Comparison of ENCODE assay signal across 17 cellular contexts in the genomic region with DNA sequence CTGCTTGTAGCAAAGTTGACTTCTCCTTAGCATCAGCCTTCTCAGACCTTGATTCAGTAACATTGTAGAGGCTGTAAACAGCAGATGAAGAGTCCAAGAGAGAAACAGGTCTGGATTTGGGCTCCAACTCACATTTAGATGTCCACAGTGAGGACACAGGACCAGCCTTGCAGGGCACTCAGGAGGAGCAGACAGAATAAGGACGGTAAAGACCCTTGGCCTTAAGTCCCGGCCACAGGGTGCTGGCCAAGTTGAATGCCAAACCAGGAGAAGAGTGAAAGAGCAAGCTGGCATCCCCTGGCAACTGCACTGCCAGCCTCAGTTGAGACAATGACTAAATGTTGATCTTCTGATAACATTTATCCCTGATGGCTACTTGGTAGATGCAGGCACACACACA.
DNase-seq lines count a peak whose midpoint lies in the region; ATAC-seq, FAIRE-seq and TF ChIP-seq lines count a peak whose summit lies in the region.
"Had no signal": no experiment of that assay in that cellular context is flagged by ENCODE, and none has a peak within 500 bp of the region (broad histone marks: within the 10 kb centered on the region; RNA-seq: fewer than 3 reads in every experiment).

No MANE protein-coding gene starts in this region.

- no peak overlapping the region for H3K9ac ChIP-seq in SK-N-SH
- no peak overlapping the region for H3K9ac ChIP-seq in H1 (replicated peaks in 1 of 4; ENCODE audit: extremely low read depth in 1 of 4, low read depth in 3 of 4, low read length in 3 of 4)
- H3K9ac ChIP-seq: BLaER1, GM23248 had no signal

- H2AFZ ChIP-seq in SK-N-SH (ENCODE audit: low read depth) (no peak overlapping the region), H1 (ENCODE audit: low read length) (no peak overlapping the region)
- H2AFZ ChIP-seq: GM23248 had no signal

- DNase-seq in SK-N-SH: peak; percentile 5
- DNase-seq in H1 (ENCODE audit: low read depth in 1 of 2, low spot score in 2 of 2): peak in 1 of 2 experiments; percentile 24
- peak; percentile 7 for DNase-seq in lung (ENCODE audit: low spot score)
- DNase-seq in sigmoid colon: peak; percentile 14
- no peak for DNase-seq in SHP77 treated with DMSO at 0.1 percent for 48 hours (lab: John Stamatoyannopoulos, UW)
- no peak for DNase-seq in heart left ventricle
- DNase-seq: Caco-2; CD8-positive, alpha-beta memory T cell; DMS53; GF-D8; GM23248; H9 had no signal

- H3K9me2 ChIP-seq in SK-N-SH: no peaks in the 10 kb centered on the region

- no peak for TF ChIP-seq EP300 in SK-N-SH (IDR thresholded peaks at IDR 0.05; ENCODE audit: borderline replicate concordance in 1 of 2, low read depth in 1 of 2, low read length in 1 of 2)
- TF ChIP-seq EP300 in H1 (IDR thresholded peaks at IDR 0.05; ENCODE audit: borderline replicate concordance in 1 of 2, low read depth in 2 of 2, low read length in 2 of 2): no peak
- no peak for TF ChIP-seq EP300 in sigmoid colon (IDR thresholded peaks at IDR 0.05)

- no peak for TF ChIP-seq CTCF in SK-N-SH (IDR thresholded peaks at IDR 0.05)
- TF ChIP-seq CTCF in H1 (IDR thresholded peaks at IDR 0.05; ENCODE audit: control extremely low read depth in 1 of 3, insufficient read depth in 1 of 3, low read depth in 1 of 3, low read length in 3 of 3): no peak
- no peak for TF ChIP-seq CTCF in lung (IDR thresholded peaks at IDR 0.05; ENCODE audit: control extremely low read depth, extremely low read depth)
- TF ChIP-seq CTCF in sigmoid colon (IDR thresholded peaks at IDR 0.05): no peak
- no peak for TF ChIP-seq CTCF in heart left ventricle (IDR thresholded peaks at IDR 0.05)

- H3K79me1 ChIP-seq in H1 (ENCODE audit: low read depth, low read length): no peaks in the 10 kb centered on the region

- no peak overlapping the region for H2BK5ac ChIP-seq in H1 (ENCODE audit: low read depth, low read length)

- no peak overlapping the region for H3K18ac ChIP-seq in H1 (ENCODE audit: extremely low read depth, low read length)

- no peak overlapping the region for H4K5ac ChIP-seq in H1 (ENCODE audit: insufficient read length, low read depth, low read length)

- H3K4me3 ChIP-seq in SK-N-SH (ENCODE audit: low read depth in 2 of 2, low read length in 1 of 2): no peak overlapping the region
- no peak overlapping the region for H3K4me3 ChIP-seq in H1 (ENCODE audit: extremely low read depth in 1 of 4, insufficient read depth in 2 of 4, low read depth in 3 of 4, low read length in 4 of 4)
- H3K4me3 ChIP-seq in lung: no peak overlapping the region
- no peak overlapping the region for H3K4me3 ChIP-seq in sigmoid colon
- no peak overlapping the region for H3K4me3 ChIP-seq in heart left ventricle
- H3K4me3 ChIP-seq: BLaER1, GM23248 had no signal

- peak overlapping the region; percentile 49; the same call in 1 of the 2 replicates for H2AK5ac ChIP-seq in H1 (ENCODE audit: low read depth, low read length)

- no peaks in the 10 kb centered on the region for H3K27me3 ChIP-seq in SK-N-SH (ENCODE audit: insufficient read depth)
- H3K27me3 ChIP-seq in H1 (replicated peaks in 1 of 4; ENCODE audit: control insufficient read depth in 3 of 4, extremely low read depth in 1 of 4, insufficient read depth in 3 of 4, low read length in 3 of 4): no peaks in the 10 kb centered on the region
- no peaks in the 10 kb centered on the region for H3K27me3 ChIP-seq in lung (ENCODE audit: control insufficient read depth, insufficient read depth)
- no peaks in the 10 kb centered on the region for H3K27me3 ChIP-seq in sigmoid colon
- no peaks in the 10 kb centered on the region for H3K27me3 ChIP-seq in heart left ventricle

- H3K14ac ChIP-seq in H1 (ENCODE audit: insufficient read length): no peak overlapping the region

- H3K4me2 ChIP-seq in SK-N-SH (no peak overlapping the region), H1 (ENCODE audit: insufficient read depth in 1 of 2, low read depth in 2 of 2, low read length in 2 of 2) (no peak overlapping the region)
- H3K4me2 ChIP-seq: BLaER1 had no signal

- no peaks in the 10 kb centered on the region for H3K9me3 ChIP-seq in SK-N-SH
- peaks cover 3 to 6% of the 10 kb centered on the region in 2 experiments; a peak in 3 of 4 replicates for H3K9me3 ChIP-seq in H1 (ENCODE audit: insufficient read depth in 2 of 2, low read depth in 1 of 2, low read length in 1 of 2)
- no peaks in the 10 kb centered on the region for H3K9me3 ChIP-seq in lung (ENCODE audit: control insufficient read depth in 2 of 2, insufficient read depth in 1 of 2, low read length in 1 of 2)
- H3K9me3 ChIP-seq in sigmoid colon: no peaks in the 10 kb centered on the region
- H3K9me3 ChIP-seq in heart left ventricle: peaks cover 0 to 2% (median 0%) of the 10 kb centered on the region in 12 donors
- H3K9me3 ChIP-seq: BLaER1, Caco-2 had no signal

- peak overlapping the region; percentile 25 for H4K91ac ChIP-seq in H1 (replicated peaks; ENCODE audit: insufficient read length, low read length)

- no peak overlapping the region for H3K23ac ChIP-seq in H1 (ENCODE audit: insufficient read length)

- H3K56ac ChIP-seq in H1 (replicated peaks; ENCODE audit: insufficient read length, low read depth, low read length): no peak overlapping the region

- no peak overlapping the region for H2BK120ac ChIP-seq in H1 (replicated peaks; ENCODE audit: low read depth, low read length)

- peaks cover 4 to 17% of the 10 kb centered on the region in 2 experiments for H3K36me3 ChIP-seq in SK-N-SH (replicated peaks in 1 of 2; ENCODE audit: control insufficient read depth in 1 of 2, insufficient read depth in 2 of 2, low read length in 1 of 2)
- no peaks in the 10 kb centered on the region for H3K36me3 ChIP-seq in H1 (ENCODE audit: control insufficient read depth in 2 of 4, insufficient read depth in 4 of 4, low read length in 3 of 4)
- H3K36me3 ChIP-seq in lung (ENCODE audit: control insufficient read depth in 2 of 2, insufficient read depth in 2 of 2, low read length in 2 of 2): peaks cover 0 to 37% of the 10 kb centered on the region in 2 donors
- peaks cover 17 to 85% (median 33%) of the 10 kb centered on the region in 4 donors for H3K36me3 ChIP-seq in sigmoid colon
- H3K36me3 ChIP-seq in heart left ventricle: peaks cover 0 to 88% (median 32%) of the 10 kb centered on the region in 9 donors
- H3K36me3 ChIP-seq: BLaER1 had no signal

- TF ChIP-seq RAD21 in SK-N-SH (IDR thresholded peaks at IDR 0.05; ENCODE audit: low read length) (no peak), H1 (IDR thresholded peaks at IDR 0.05 in 1 of 2, conservative IDR thresholded peaks at IDR 0.05 in 1 of 2; ENCODE audit: low read depth in 2 of 2, low read length in 2 of 2) (no peak)

- H4K20me1 ChIP-seq in SK-N-SH (ENCODE audit: insufficient read depth): no peaks in the 10 kb centered on the region
- H4K20me1 ChIP-seq in H1 (replicated peaks in 1 of 2; ENCODE audit: control insufficient read depth in 1 of 2, insufficient read depth in 2 of 2, low read length in 2 of 2): no peaks in the 10 kb centered on the region
- H4K20me1 ChIP-seq: BLaER1 had no signal

- no peaks in the 10 kb centered on the region for H3F3A ChIP-seq in SK-N-SH (replicated peaks; ENCODE audit: insufficient read depth)

- no peak overlapping the region for H3K27ac ChIP-seq in SK-N-SH (ENCODE audit: low read depth in 2 of 2, low read length in 1 of 2)
- H3K27ac ChIP-seq in H1 (ENCODE audit: low read depth, low read length): no peak overlapping the region
- H3K27ac ChIP-seq in lung (ENCODE audit: low read depth in 1 of 2, low read length in 1 of 2): no peak overlapping the region
- H3K27ac ChIP-seq in sigmoid colon: no peak overlapping the region
- no peak overlapping the region for H3K27ac ChIP-seq in heart left ventricle
- H3K27ac ChIP-seq: 22Rv1, BLaER1, GM23248 had no signal

- H2BK20ac ChIP-seq in H1 (ENCODE audit: low read length): 0 out of 2 replicates have a peak overlapping the region, but pooled peaks have one; percentile 61

- H3K79me2 ChIP-seq in SK-N-SH (ENCODE audit: insufficient read depth): no peaks in the 10 kb centered on the region
- H3K79me2 ChIP-seq in H1 (ENCODE audit: control insufficient read depth in 1 of 2, insufficient read depth in 2 of 2, low read length in 2 of 2): no peaks in the 10 kb centered on the region

- H4K8ac ChIP-seq in H1 (ENCODE audit: extremely low read depth, insufficient read depth, low read length): no peak overlapping the region

- POLR2A ChIA-PET in SK-N-SH (lab: Yijun Ruan, JAX): no interaction called here
- POLR2A ChIA-PET in H1 (lab: Charles Lee; ENCODE audit: partially characterized antibody): interaction anchor here (1.1 kb wide), 1 partner anchor 12 kb away, joined by 3 read pairs; no protein-coding TSS in a partner anchor

- peaks cover 2% of the 10 kb centered on the region; the same call in 1 of the 2 replicates for H3K23me2 ChIP-seq in H1 (ENCODE audit: low read depth, low read length)

- CTCF ChIA-PET in SK-N-SH (lab: Yijun Ruan, JAX): interaction anchor here (1.2 kb wide), 1 partner anchor 8 kb away, joined by 5 read pairs; no protein-coding TSS in a partner anchor
- CTCF ChIA-PET in H1 (lab: Charles Lee; ENCODE audit: partially characterized antibody): interaction anchor here (0.9 to 2.8 kb wide), 3 partner anchors 8 to 202 kb away, joined by 3 to 18 read pairs (median 3); no protein-coding TSS in a partner anchor

- H2BK12ac ChIP-seq in H1 (ENCODE audit: low read depth, low read length): peak overlapping the region; percentile 50; the same call in 1 of the 2 replicates

- no peak overlapping the region for H2BK15ac ChIP-seq in H1 (ENCODE audit: low read length)

- WGBS in SK-N-SH (ENCODE audit: low lambda C conversion rate): 83% methylated on average over 2 of the region's 2 CpGs
- 89% methylated on average over 2 of the region's 2 CpGs; no CpG with 5 or more reads in 1 of the 2 experiments for WGBS in H1 (ENCODE audit: extremely low coverage in 1 of 2, insufficient coverage in 1 of 2, insufficient read length in 1 of 2, insufficient replicate concordance in 2 of 2, low coverage in 1 of 2, low lambda C conversion rate in 2 of 2, missing lambda C conversion rate in 1 of 2), 2 experiments
- WGBS in lung, 2 donors: 96 to 98% methylated on average over 2 of the region's 2 CpGs
- WGBS in sigmoid colon, 2 donors: 95% methylated on average over 2 of the region's 2 CpGs
- WGBS in heart left ventricle, 4 donors: 90 to 95% (median 92%) methylated on average over 2 of the region's 2 CpGs

- no peak overlapping the region for H3K4ac ChIP-seq in H1 (replicated peaks; ENCODE audit: insufficient read length, low read depth, low read length)

- H3K4me1 ChIP-seq in SK-N-SH (ENCODE audit: control insufficient read depth in 1 of 2, insufficient read depth in 2 of 2, low read depth in 1 of 2, low read length in 1 of 2) (no peaks in the 10 kb centered on the region; a peak in 1 of 4 replicates), H1 (replicated peaks in 1 of 4; ENCODE audit: control insufficient read depth in 3 of 4, insufficient read depth in 4 of 4, low read length in 3 of 4) (peaks cover 0 to under 1% (median under 1%) of the 10 kb centered on the region in 4 experiments; a peak in 3 of 7 replicates), lung (ENCODE audit: control insufficient read depth in 2 of 2, insufficient read depth in 2 of 2, low read length in 2 of 2) (peaks cover 0 to 9% of the 10 kb centered on the region in 2 donors), sigmoid colon (no peaks in the 10 kb centered on the region), heart left ventricle (no peaks in the 10 kb centered on the region)
- H3K4me1 ChIP-seq: Caco-2 had no signal

- no peak for FAIRE-seq in H1 (lab: Jason Lieb, UNC)
- FAIRE-seq: GM18507 had no signal

- TF ChIP-seq POLR2A in H1 (IDR thresholded peaks at IDR 0.05; ENCODE audit: control extremely low read depth in 1 of 2, low read depth in 2 of 2, low read length in 2 of 2): no peak
- TF ChIP-seq POLR2A in sigmoid colon (IDR thresholded peaks at IDR 0.05): no peak
- no peak for TF ChIP-seq POLR2A in heart left ventricle (IDR thresholded peaks at IDR 0.05)

- ATAC-seq in SK-N-SH treated with all-trans-retinoic acid at 6 μM for 48 hours: no peak
- ATAC-seq in lung (ENCODE audit: insufficient read depth, low FRiP score): no peak
- no peak for ATAC-seq in GM19467 (IDR thresholded peaks at IDR 0.05; ENCODE audit: unreplicated experiment)
- ATAC-seq in heart left ventricle: no peak

- intact Hi-C loops in sigmoid colon (cut with DNase I): no loop called here
- intact Hi-C loops in heart left ventricle (cut with DNase I): no loop called here

Comparison
In these comparisons a context has a peak if more than half of its experiments do, and no peak if none do; other contexts are left out.
1. DNase-seq: peak in SK-N-SH (single experiment), lung (single experiment) and sigmoid colon (single experiment); none in SHP77 treated with DMSO at 0.1 percent for 48 hours (single experiment) and heart left ventricle (0 of 5).